ENCODE assay signal across 8 cellular contexts in genomic region chr21:14215971-14216621, GRCh38. TPM values are rescaled to one million over a fixed set of nuclear protein-coding genes. Genes with fewer than 3 reads are reported as not detected.
A peak's percentile ranks its signal among the peaks of the same experiment; 100 is the strongest.
DNase-seq lines count a peak whose midpoint lies in the region; ATAC-seq and TF ChIP-seq lines count a peak whose summit lies in the region.

RBM11 (plus strand) TSS chr21:14216157; CDS start chr21:14216187, 30 bp downstream.

- no peak for TF ChIP-seq CTCF in SU-DHL-6 (IDR thresholded peaks at IDR 0.05; ENCODE audit: insufficient read depth, low read length, poor library complexity, severe bottlenecking)
- TF ChIP-seq CTCF in right atrium auricular region (IDR thresholded peaks at IDR 0.05), result no peak
- no peak for TF ChIP-seq CTCF in prostate gland (IDR thresholded peaks at IDR 0.05)
- no peak for TF ChIP-seq CTCF in upper lobe of right lung (IDR thresholded peaks at IDR 0.05)

- peaks cover 2% of the 10 kb centered on the region for H3K27me3 Mint-ChIP-seq in activated naive CD8-positive, alpha-beta T cell treated with anti-CD3 and anti-CD28 coated beads, Interleukin-2, amount 50 U/mL, for 24 hours

- peak within 1 kb of the TSS; percentile 58 for H3K9ac ChIP-seq in SU-DHL-6 (ENCODE audit: low read length)

- no peaks in the 10 kb centered on the region for H3K79me2 ChIP-seq in SU-DHL-6 (ENCODE audit: insufficient read depth, low read length)

- H3K27ac ChIP-seq in SU-DHL-6 (ENCODE audit: low read depth, low read length), result no peak within 1 kb of the TSS
- no peak within 1 kb of the TSS for H3K27ac ChIP-seq in right atrium auricular region
- H3K27ac ChIP-seq in prostate gland, result peak within 1 kb of the TSS; percentile 57 to 61
- H3K27ac ChIP-seq in upper lobe of right lung, result no peak within 1 kb of the TSS

- H3K4me1 Mint-ChIP-seq in activated naive CD8-positive, alpha-beta T cell treated with anti-CD3 and anti-CD28 coated beads, Interleukin-2, amount 50 U/mL, for 24 hours, result peaks cover 9% of the 10 kb centered on the region

- TF ChIP-seq EP300 in Ishikawa (IDR thresholded peaks at IDR 0.05; ENCODE audit: borderline replicate concordance), result no peak

- H3K4me1 ChIP-seq in right atrium auricular region, result peaks cover 0 to 12% of the 10 kb centered on the region in 2 donors
- H3K4me1 ChIP-seq in prostate gland (replicated peaks), result no peaks in the 10 kb centered on the region
- H3K4me1 ChIP-seq in upper lobe of right lung, result no peaks in the 10 kb centered on the region

- peak within 1 kb of the TSS; percentile 93 for H2AFZ ChIP-seq in SU-DHL-6 (ENCODE audit: low read depth, low read length, severe bottlenecking)

- TF ChIP-seq POLR2A in prostate gland (IDR thresholded peaks at IDR 0.05), result no peak

- TF ChIP-seq RAD21 in Ishikawa (IDR thresholded peaks at IDR 0.05; ENCODE audit: low read depth), result no peak

- H3K9me2 ChIP-seq in SU-DHL-6 (replicated peaks; ENCODE audit: insufficient read depth, low read length), result no peaks in the 10 kb centered on the region

- H3K4me3 ChIP-seq in SU-DHL-6 (ENCODE audit: insufficient read depth, low read length, poor library complexity, severe bottlenecking) (peak within 1 kb of the TSS; percentile 91), right atrium auricular region (peak within 1 kb of the TSS; percentile 47 to 54), prostate gland (peak within 1 kb of the TSS; percentile 50 to 52), upper lobe of right lung (peak within 1 kb of the TSS; percentile 62)

- intact Hi-C loops in prostate gland (cut with DNase I) (no loop called here), upper lobe of right lung (cut with DNase I) (no loop called here)

- ATAC-seq in GM21526 (IDR thresholded peaks at IDR 0.05; ENCODE audit: low FRiP score, unreplicated experiment) (peak; percentile 99), upper lobe of right lung (peak; percentile 100)
- peak; percentile 98 for ATAC-seq in activated naive CD8-positive, alpha-beta T cell treated with anti-CD3 and anti-CD28 coated beads, Interleukin-2, amount 50 U/mL, for 24 hours

- H4K20me1 ChIP-seq in SU-DHL-6 (ENCODE audit: low read depth, low read length), result no peaks in the 10 kb centered on the region

- no peaks in the 10 kb centered on the region for H3K36me3 Mint-ChIP-seq in activated naive CD8-positive, alpha-beta T cell treated with anti-CD3 and anti-CD28 coated beads, Interleukin-2, amount 50 U/mL, for 24 hours (ENCODE audit: low read depth)

- DNase-seq in DMS 273 (lab: John Stamatoyannopoulos, UW; ENCODE audit: unreplicated experiment) (peak; percentile 89), right atrium auricular region (ENCODE audit: low spot score) (peak; percentile 67), prostate gland (ENCODE audit: low spot score) (peak; percentile 72), upper lobe of right lung (peak; percentile 90)
- peak; percentile 83 for DNase-seq in activated naive CD8-positive, alpha-beta T cell treated with anti-CD3 and anti-CD28 coated beads, Interleukin-2, amount 50 U/mL, for 24 hours

- H3K9me3 ChIP-seq in SU-DHL-6 (ENCODE audit: insufficient read depth, low read length) (no peaks in the 10 kb centered on the region), right atrium auricular region (no peaks in the 10 kb centered on the region), prostate gland (no peaks in the 10 kb centered on the region), upper lobe of right lung (no peaks in the 10 kb centered on the region)

- H3F3A ChIP-seq in SU-DHL-6 (ENCODE audit: insufficient read depth), result no peaks in the 10 kb centered on the region

- no peaks in the 10 kb centered on the region for H3K9me3 Mint-ChIP-seq in activated naive CD8-positive, alpha-beta T cell treated with anti-CD3 and anti-CD28 coated beads, Interleukin-2, amount 50 U/mL, for 24 hours

- H3K36me3 ChIP-seq in SU-DHL-6 (ENCODE audit: low read length), result no peaks in the 10 kb centered on the region
- no peaks in the 10 kb centered on the region for H3K36me3 ChIP-seq in right atrium auricular region
- no peaks in the 10 kb centered on the region for H3K36me3 ChIP-seq in prostate gland
- H3K36me3 ChIP-seq in upper lobe of right lung, result no peaks in the 10 kb centered on the region

- peak within 1 kb of the TSS; percentile 73 for H3K4me2 ChIP-seq in SU-DHL-6 (ENCODE audit: low read depth, low read length, poor library complexity, severe bottlenecking)

- 2% methylated on average over 43 of the region's 54 CpGs for WGBS in prostate gland

- H3K27me3 ChIP-seq in SU-DHL-6 (ENCODE audit: low read length) (no peaks in the 10 kb centered on the region), right atrium auricular region (no peaks in the 10 kb centered on the region), prostate gland (replicated peaks; ENCODE audit: insufficient read depth) (no peaks in the 10 kb centered on the region), upper lobe of right lung (no peaks in the 10 kb centered on the region)

- peak within 1 kb of the TSS; percentile 81 for H3K4me3 Mint-ChIP-seq in activated naive CD8-positive, alpha-beta T cell treated with anti-CD3 and anti-CD28 coated beads, Interleukin-2, amount 50 U/mL, for 24 hours

- no peak within 1 kb of the TSS for H3K27ac Mint-ChIP-seq in activated naive CD8-positive, alpha-beta T cell treated with anti-CD3 and anti-CD28 coated beads, Interleukin-2, amount 50 U/mL, for 24 hours

TF ChIP-seq in Ishikawa, 13 proteins besides CTCF, POLR2A, EP300 and RAD21:
- TF ChIP-seq CEBPB (IDR thresholded peaks at IDR 0.05) (no peak), ZBTB7A (IDR thresholded peaks at IDR 0.05; ENCODE audit: low read depth) (peak; percentile 57; the same call in 1 of the 2 replicates)

RNA-seq across cellular contexts. Expression of gene RBM11, which starts in this region (rescaled TPM):
- 1 to 10 TPM in 1 of 2 donors, under 1 TPM in 1; 0.22 to 1.7 TPM for total RNA-seq in right atrium auricular region
- total RNA-seq in prostate gland, result 1 to 10 TPM; 4.1 to 5.7 TPM
- 1.7 TPM for total RNA-seq in upper lobe of right lung

Comparison
In these comparisons a context has a peak if more than half of its experiments do, and no peak if none do; other contexts are left out.
1. H3K27ac ChIP-seq: peak in prostate gland (2 of 2); none in SU-DHL-6 (single experiment), right atrium auricular region (0 of 2) and upper lobe of right lung (single experiment).
2. Peak in every context shown above with its lines, with median percentiles within 50 percentile points of each other: DNase-seq, ATAC-seq and H3K4me3 ChIP-seq.